In genomic region chr5:159628703-159629102, GRCh38 we compare ENCODE assay signal across 16 cellular contexts.
DNase-seq lines count a peak whose midpoint lies in the region; ATAC-seq and TF ChIP-seq lines count a peak whose summit lies in the region.
"Had no signal": no experiment of that assay in that cellular context is flagged by ENCODE, and none has a peak within 500 bp of the region (broad histone marks: within the 10 kb centered on the region; RNA-seq: fewer than 3 reads in every experiment).

No MANE protein-coding gene starts in this region.

- peaks cover 3% of the 10 kb centered on the region for H3K9me3 Mint-ChIP-seq in activated CD4-positive, alpha-beta T cell treated with anti-CD3 and anti-CD28 coated beads for 36 hours (ENCODE audit: low read depth)
- no peaks in the 10 kb centered on the region for H3K9me3 Mint-ChIP-seq in stimulated activated effector memory CD8-positive, alpha-beta T cell treated with anti-CD3 and anti-CD28 coated beads, Interleukin-12 subunit alpha, Interleukin-12 subunit beta, amount 100 ng/mL, for 72 hours
- H3K9me3 Mint-ChIP-seq: HFFc6 had no signal

- POLR2A ChIA-PET in activated CD4-positive, alpha-beta T cell treated with anti-CD3 and anti-CD28 coated beads for 36 hours (lab: Charles Lee), result no interaction called here

- H3K79me2 ChIP-seq in OCI-LY3 (ENCODE audit: low read length), result no peaks in the 10 kb centered on the region

- H3K36me3 Mint-ChIP-seq in activated CD4-positive, alpha-beta T cell treated with anti-CD3 and anti-CD28 coated beads for 36 hours (ENCODE audit: low read depth), result no peaks in the 10 kb centered on the region
- H3K36me3 Mint-ChIP-seq in stimulated activated effector memory CD8-positive, alpha-beta T cell treated with anti-CD3 and anti-CD28 coated beads, Interleukin-12 subunit alpha, Interleukin-12 subunit beta, amount 100 ng/mL, for 72 hours, result no peaks in the 10 kb centered on the region

- no peak overlapping the region for H2AFZ ChIP-seq in OCI-LY3 (ENCODE audit: low read depth, low read length)

- no peak overlapping the region for H3K27ac ChIP-seq in OCI-LY3 (ENCODE audit: low read length)
- H3K27ac ChIP-seq in psoas muscle, result no peak overlapping the region
- H3K27ac ChIP-seq: C4-2B had no signal

- H4K20me1 ChIP-seq in OCI-LY3 (ENCODE audit: insufficient read depth, low read length), result no peaks in the 10 kb centered on the region

- TF ChIP-seq CTCF in OCI-LY3 (IDR thresholded peaks at IDR 0.05; ENCODE audit: low read depth, low read length) (no peak), psoas muscle (IDR thresholded peaks at IDR 0.05) (no peak)

- H3K36me3 ChIP-seq in OCI-LY3 (replicated peaks; ENCODE audit: low read depth, low read length) (no peaks in the 10 kb centered on the region), psoas muscle (ENCODE audit: insufficient read depth in 1 of 2, low read depth in 1 of 2) (no peaks in the 10 kb centered on the region)

- intact Hi-C loops in activated CD4-positive, alpha-beta T cell treated with anti-CD3 and anti-CD28 coated beads for 36 hours (cut with DNase I, micrococcal nuclease), result no loop called here
- intact Hi-C loops in psoas muscle (cut with DNase I), result no loop called here

- CTCF ChIA-PET in activated CD4-positive, alpha-beta T cell treated with anti-CD3 and anti-CD28 coated beads for 36 hours (lab: Charles Lee), result no interaction called here

- H3K4me2 ChIP-seq in OCI-LY3 (ENCODE audit: low read length), result peak overlapping the region; percentile 15; the same call in 1 of the 2 replicates

- no peak overlapping the region for H3K27ac Mint-ChIP-seq in activated CD4-positive, alpha-beta T cell treated with anti-CD3 and anti-CD28 coated beads for 36 hours
- H3K27ac Mint-ChIP-seq in stimulated activated effector memory CD8-positive, alpha-beta T cell treated with anti-CD3 and anti-CD28 coated beads, Interleukin-12 subunit alpha, Interleukin-12 subunit beta, amount 100 ng/mL, for 72 hours, result no peak overlapping the region
- H3K27ac Mint-ChIP-seq: CD4-positive, alpha-beta T cell; HFFc6 had no signal

- no peak for DNase-seq in activated CD4-positive, alpha-beta T cell treated with anti-CD3 and anti-CD28 coated beads for 36 hours
- DNase-seq in activated CD4-positive, alpha-beta T cell treated with anti-CD3 and anti-CD28 coated beads for 4 hours, result no peak
- no peak for DNase-seq in stimulated activated effector memory CD8-positive, alpha-beta T cell treated with anti-CD3 and anti-CD28 coated beads, Interleukin-12 subunit alpha, Interleukin-12 subunit beta, amount 100 ng/mL, for 72 hours (ENCODE audit: low spot score in 2 of 2)
- DNase-seq in psoas muscle, result no peak
- DNase-seq: ACHN; Caco-2; CD4-positive, alpha-beta T cell; GOT3; H7; HFFc6 had no signal

- H3K4me1 Mint-ChIP-seq in activated CD4-positive, alpha-beta T cell treated with anti-CD3 and anti-CD28 coated beads for 36 hours, result no peaks in the 10 kb centered on the region
- no peaks in the 10 kb centered on the region for H3K4me1 Mint-ChIP-seq in stimulated activated effector memory CD8-positive, alpha-beta T cell treated with anti-CD3 and anti-CD28 coated beads, Interleukin-12 subunit alpha, Interleukin-12 subunit beta, amount 100 ng/mL, for 72 hours

- no peak overlapping the region for H3K4me3 Mint-ChIP-seq in activated CD4-positive, alpha-beta T cell treated with anti-CD3 and anti-CD28 coated beads for 36 hours
- no peak overlapping the region for H3K4me3 Mint-ChIP-seq in stimulated activated effector memory CD8-positive, alpha-beta T cell treated with anti-CD3 and anti-CD28 coated beads, Interleukin-12 subunit alpha, Interleukin-12 subunit beta, amount 100 ng/mL, for 72 hours
- H3K4me3 Mint-ChIP-seq: CD4-positive, alpha-beta T cell; HFFc6 had no signal

- H3K27me3 Mint-ChIP-seq in activated CD4-positive, alpha-beta T cell treated with anti-CD3 and anti-CD28 coated beads for 36 hours, result peaks cover 10% of the 10 kb centered on the region

- WGBS in psoas muscle, 3 donors, result 86 to 100% (median 90%) methylated on average over 1 of the region's 1 CpG

- ATAC-seq in activated CD4-positive, alpha-beta T cell treated with anti-CD3 and anti-CD28 coated beads for 36 hours, result peak; percentile 65
- ATAC-seq in HG02798 (IDR thresholded peaks at IDR 0.05; ENCODE audit: poor library complexity, unreplicated experiment) (peak; percentile 44), psoas muscle (no peak), GM21723 (IDR thresholded peaks at IDR 0.05; ENCODE audit: unreplicated experiment) (no peak)
- ATAC-seq in stimulated activated effector memory CD8-positive, alpha-beta T cell treated with anti-CD3 and anti-CD28 coated beads, Interleukin-12 subunit alpha, Interleukin-12 subunit beta, amount 100 ng/mL, for 72 hours, result peak; percentile 85
- ATAC-seq: HCT116, HepG2 had no signal

- H3K4me1 ChIP-seq in OCI-LY3 (ENCODE audit: low read length), result peaks cover 11% of the 10 kb centered on the region
- no peaks in the 10 kb centered on the region for H3K4me1 ChIP-seq in psoas muscle
- H3K4me1 ChIP-seq: Caco-2 had no signal

- H3K9me3 ChIP-seq in OCI-LY3 (ENCODE audit: insufficient read depth, low read length) (no peaks in the 10 kb centered on the region), psoas muscle (no peaks in the 10 kb centered on the region)

- H3K27me3 ChIP-seq in OCI-LY3 (ENCODE audit: low read depth, low read length) (no peaks in the 10 kb centered on the region), psoas muscle (ENCODE audit: insufficient read depth in 3 of 3, low read length in 2 of 3) (no peaks in the 10 kb centered on the region)

- no peak overlapping the region for H3K4me3 ChIP-seq in OCI-LY3 (ENCODE audit: low read length)
- H3K4me3 ChIP-seq in psoas muscle, result no peak overlapping the region

- no peak overlapping the region for H3K9ac ChIP-seq in OCI-LY3 (ENCODE audit: low read length)

Comparison
In these comparisons a context has a peak if more than half of its experiments do, and no peak if none do; other contexts are left out.
1. ATAC-seq: peak in activated CD4-positive, alpha-beta T cell treated with anti-CD3 and anti-CD28 coated beads for 36 hours (single experiment), HG02798 (single experiment) and stimulated activated effector memory CD8-positive, alpha-beta T cell treated with anti-CD3 and anti-CD28 coated beads, Interleukin-12 subunit alpha, Interleukin-12 subunit beta, amount 100 ng/mL, for 72 hours (single experiment); none in psoas muscle (0 of 4) and GM21723 (single experiment).